In genomic region chr10:3780766-3781457, GRCh38 we compare ENCODE assay signal across 9 cellular contexts. TPM values are rescaled to one million over a fixed set of nuclear protein-coding genes. Genes with fewer than 3 reads are reported as not detected.
A peak's percentile ranks its signal among the peaks of the same experiment; 100 is the strongest.
DNase-seq lines count a peak whose midpoint lies in the region; ATAC-seq, FAIRE-seq and TF ChIP-seq lines count a peak whose summit lies in the region.
"Had no signal": no experiment of that assay in that cellular context is flagged by ENCODE, and none has a peak within 500 bp of the region (broad histone marks: within the 10 kb centered on the region; RNA-seq: fewer than 3 reads in every experiment).

No MANE protein-coding gene starts in this region.

- peak in 1 of 5 donors; percentile 54 for DNase-seq in CD8-positive, alpha-beta memory T cell
- DNase-seq in T-helper 2 cell treated with Interferon-gamma antibody and Interleukin-4, amounts not matched to agents 5 μg/mL and 100 μg/mL, for 36 hours (ENCODE audit: low spot score) = no peak
- DNase-seq in pancreas = no peak
- DNase-seq in OCI-M2 (lab: John Stamatoyannopoulos, UW; ENCODE audit: unreplicated experiment) = no peak
- no peak for DNase-seq in HuH-7.5 (ENCODE audit: low spot score)
- DNase-seq in ecto neural progenitor cell (ENCODE audit: low spot score) = no peak
- DNase-seq in ureter (ENCODE audit: low spot score) = no peak
- DNase-seq: NCI-H526 treated with DMSO at 0.1 percent for 48 hours had no signal

- peaks cover 47% of the 10 kb centered on the region for H3K36me3 ChIP-seq in CD8-positive, alpha-beta memory T cell (ENCODE audit: insufficient read depth, low read length)
- H3K36me3 ChIP-seq in esophagus (ENCODE audit: control insufficient read depth in 2 of 2, insufficient read depth in 2 of 2, low read length in 1 of 2) = peaks cover 18 to 28% of the 10 kb centered on the region in 2 donors
- peaks cover 2 to 62% (median 29%) of the 10 kb centered on the region in 3 donors for H3K36me3 ChIP-seq in pancreas

- H3K36me3 Mint-ChIP-seq in CD8-positive, alpha-beta memory T cell = peaks cover 47 to 88% (median 59%) of the 10 kb centered on the region in 3 donors
- peaks cover 80% of the 10 kb centered on the region for H3K36me3 Mint-ChIP-seq in T-helper 2 cell treated with Interferon-gamma antibody and Interleukin-4, amounts not matched to agents 5 μg/mL and 100 μg/mL, for 36 hours (ENCODE audit: low read depth)

- intact Hi-C loops in pancreas (cut with DNase I) = no loop called here

- POLR2A ChIA-PET in CD8-positive, alpha-beta memory T cell (lab: Charles Lee) = interaction anchor here (0.7 to 6.8 kb wide), 9 partner anchors 9 to 180 kb away, joined by 3 to 505 read pairs (median 4); no protein-coding TSS in a partner anchor

- peak overlapping the region; percentile 91 to 99 (median 97) for H3K4me3 Mint-ChIP-seq in CD8-positive, alpha-beta memory T cell
- peak overlapping the region; percentile 91 for H3K4me3 Mint-ChIP-seq in T-helper 2 cell treated with Interferon-gamma antibody and Interleukin-4, amounts not matched to agents 5 μg/mL and 100 μg/mL, for 36 hours

- H3K9me3 ChIP-seq in CD8-positive, alpha-beta memory T cell (ENCODE audit: low read length) = no peaks in the 10 kb centered on the region
- no peaks in the 10 kb centered on the region for H3K9me3 ChIP-seq in esophagus (ENCODE audit: control insufficient read depth in 2 of 2, insufficient read depth in 1 of 2, low read depth in 1 of 2, low read length in 1 of 2)
- H3K9me3 ChIP-seq in pancreas = no peaks in the 10 kb centered on the region

- H3K27ac ChIP-seq in CD8-positive, alpha-beta memory T cell (ENCODE audit: low read depth, low read length) = peak overlapping the region; percentile 100
- H3K27ac ChIP-seq in esophagus (ENCODE audit: low read depth in 2 of 2, low read length in 1 of 2) (peak overlapping the region; percentile 99), pancreas (peak overlapping the region in 3 of 4 donors; percentile 100)

- no peak for FAIRE-seq in pancreas (lab: Jason Lieb, UNC)

- peaks cover 0 to 39% of the 10 kb centered on the region in 2 donors for H3K27me3 Mint-ChIP-seq in CD8-positive, alpha-beta memory T cell
- no peaks in the 10 kb centered on the region for H3K27me3 Mint-ChIP-seq in T-helper 2 cell treated with Interferon-gamma antibody and Interleukin-4, amounts not matched to agents 5 μg/mL and 100 μg/mL, for 36 hours (ENCODE audit: low read depth)

- peak overlapping the region; percentile 96 to 100 (median 98) for H3K27ac Mint-ChIP-seq in CD8-positive, alpha-beta memory T cell
- H3K27ac Mint-ChIP-seq in T-helper 2 cell treated with Interferon-gamma antibody and Interleukin-4, amounts not matched to agents 5 μg/mL and 100 μg/mL, for 36 hours = peak overlapping the region; percentile 99

- no peak for ATAC-seq in pancreas

- H3K4me1 Mint-ChIP-seq in CD8-positive, alpha-beta memory T cell = peaks cover 61 to 82% (median 64%) of the 10 kb centered on the region in 3 donors
- peaks cover 56% of the 10 kb centered on the region for H3K4me1 Mint-ChIP-seq in T-helper 2 cell treated with Interferon-gamma antibody and Interleukin-4, amounts not matched to agents 5 μg/mL and 100 μg/mL, for 36 hours (ENCODE audit: low read depth)

- H3K9me3 Mint-ChIP-seq in CD8-positive, alpha-beta memory T cell = peaks cover 0 to 2% (median 0%) of the 10 kb centered on the region in 5 donors
- H3K9me3 Mint-ChIP-seq in T-helper 2 cell treated with Interferon-gamma antibody and Interleukin-4, amounts not matched to agents 5 μg/mL and 100 μg/mL, for 36 hours = no peaks in the 10 kb centered on the region

- CTCF ChIA-PET in CD8-positive, alpha-beta memory T cell (lab: Charles Lee) = interaction anchor here (0.9 to 6.7 kb wide), 10 partner anchors 23 to 876 kb away, joined by 3 to 120 read pairs (median 4); no protein-coding TSS in a partner anchor

- no peak for TF ChIP-seq CTCF in pancreas (IDR thresholded peaks at IDR 0.05)

- H3K27me3 ChIP-seq in CD8-positive, alpha-beta memory T cell (ENCODE audit: insufficient read depth, low read length, poor library complexity, severe bottlenecking) = no peaks in the 10 kb centered on the region
- no peaks in the 10 kb centered on the region for H3K27me3 ChIP-seq in esophagus (ENCODE audit: control insufficient read depth in 1 of 2, insufficient read depth in 2 of 2, low read length in 2 of 2)
- H3K27me3 ChIP-seq in pancreas = no peaks in the 10 kb centered on the region

- H3K4me1 ChIP-seq in CD8-positive, alpha-beta memory T cell (ENCODE audit: insufficient read depth, low read length) = peaks cover 68% of the 10 kb centered on the region
- H3K4me1 ChIP-seq in esophagus (ENCODE audit: control insufficient read depth in 2 of 2, insufficient read depth in 2 of 2, low read length in 1 of 2) (peaks cover 10 to 23% of the 10 kb centered on the region in 2 donors), pancreas (peaks cover 13 to 55% (median 48%) of the 10 kb centered on the region in 3 donors)

- peak overlapping the region; percentile 93 for H3K4me3 ChIP-seq in CD8-positive, alpha-beta memory T cell (ENCODE audit: low read length)
- H3K4me3 ChIP-seq in esophagus (ENCODE audit: low read depth in 1 of 2, low read length in 2 of 2) (peak overlapping the region; percentile 90 to 92), pancreas (peak overlapping the region in 2 of 4 donors; percentile 85 to 91)

- WGBS in esophagus, 2 donors = 41% methylated on average over 16 of the region's 16 CpGs
- WGBS in pancreas, 2 donors = 73 to 74% methylated on average over 16 of the region's 16 CpGs

RNA-seq across cellular contexts. Expression of gene KLF6, which starts 4.1 kb away (rescaled TPM):
- 100 to 1,000 TPM; 187 to 192 TPM for total RNA-seq in CD8-positive, alpha-beta memory T cell
- 883 TPM for polyA plus RNA-seq in CD8-positive, alpha-beta memory T cell
- polyA plus RNA-seq in esophagus = 10 to 100 TPM; 41.6 to 44.7 TPM
- total RNA-seq in pancreas = 100 to 1,000 TPM in 1 of 6 donors, 10 to 100 TPM in 5; 41.2 to 157 (median 70.5) TPM
- polyA plus RNA-seq in pancreas = 10 to 100 TPM; 29.0 to 41.0 TPM
- 171 TPM for total RNA-seq in ureter
